8 cellular contexts compared by ENCODE assay signal in the genomic region with DNA sequence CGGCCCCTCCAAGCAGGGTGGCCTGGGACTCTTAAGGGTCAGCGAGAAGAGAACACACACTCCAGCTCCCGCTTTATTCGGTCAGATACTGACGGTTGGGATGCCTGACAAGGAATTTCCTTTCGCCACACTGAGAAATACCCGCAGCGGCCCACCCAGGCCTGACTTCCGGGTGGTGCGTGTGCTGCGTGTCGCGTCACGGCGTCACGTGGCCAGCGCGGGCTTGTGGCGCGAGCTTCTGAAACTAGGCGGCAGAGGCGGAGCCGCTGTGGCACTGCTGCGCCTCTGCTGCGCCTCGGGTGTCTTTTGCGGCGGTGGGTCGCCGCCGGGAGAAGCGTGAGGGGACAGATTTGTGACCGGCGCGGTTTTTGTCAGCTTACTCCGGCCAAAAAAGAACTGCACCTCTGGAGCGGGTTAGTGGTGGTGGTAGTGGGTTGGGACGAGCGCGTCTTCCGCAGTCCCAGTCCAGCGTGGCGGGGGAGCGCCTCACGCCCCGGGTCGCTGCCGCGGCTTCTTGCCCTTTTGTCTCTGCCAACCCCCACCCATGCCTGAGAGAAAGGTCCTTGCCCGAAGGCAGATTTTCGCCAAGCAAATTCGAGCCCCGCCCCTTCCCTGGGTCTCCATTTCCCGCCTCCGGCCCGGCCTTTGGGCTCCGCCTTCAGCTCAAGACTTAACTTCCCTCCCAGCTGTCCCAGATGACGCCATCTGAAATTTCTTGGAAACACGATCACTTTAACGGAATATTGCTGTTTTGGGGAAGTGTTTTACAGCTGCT. TPM values are rescaled to one million over a fixed set of nuclear protein-coding genes. Genes with fewer than 3 reads are reported as not detected.
DNase-seq lines count a peak whose midpoint lies in the region; ATAC-seq, FAIRE-seq and TF ChIP-seq lines count a peak whose summit lies in the region.

TSS of gene BRCA2 (plus strand) at position 254 of the 775 bp plus-strand sequence. CDS start 953 bp downstream, outside the sequence.
TSS of gene ZAR1L (minus strand) at position 109 of the 775 bp plus-strand sequence. CDS start 3,438 bp downstream, outside the sequence.

- FAIRE-seq in HepG2 (lab: Jason Lieb, UNC) = no peak

- 5% methylated on average over 10 of the region's 60 CpGs for WGBS in HepG2 (ENCODE audit: low lambda C conversion rate)

- peak within 1 kb of the TSS; percentile 60 for H3K4me3 ChIP-seq in BJ (ENCODE audit: low read depth, low read length)
- H3K4me3 ChIP-seq in HepG2 (replicated peaks in 1 of 3; ENCODE audit: insufficient read depth in 1 of 3, low read depth in 2 of 3, low read length in 3 of 3) = peak within 1 kb of the TSS; percentile 66 to 83 (median 72)

- H3K4me1 ChIP-seq in HepG2 (ENCODE audit: insufficient read depth, low read length) = peaks cover 32% of the 10 kb centered on the region

- intact Hi-C loops in HepG2 (cut with micrococcal nuclease; ENCODE audit: unreplicated experiment) = loop anchor here (5.0 kb wide), 1 partner anchor 403 kb away; no protein-coding TSS in a partner anchor

- DNase-seq in BJ (ENCODE audit: low read depth) (peak; percentile 35), NCI-H69 (lab: John Stamatoyannopoulos, UW) (peak; percentile 97), dedifferentiated amniotic fluid mesenchymal stem cell (ENCODE audit: extremely low spot score) (peak; percentile 83), HepG2 (ENCODE audit: low spot score) (peak; percentile 79)
- peak; percentile 84 for DNase-seq in activated CD4-positive, alpha-beta T cell treated with anti-CD3 and anti-CD28 coated beads, Interleukin-2, amount 50 U/mL, for 1 hour
- peak; percentile 81 for DNase-seq in stimulated activated CD4-positive, alpha-beta T cell treated with anti-CD3 and anti-CD28 coated beads, Interleukin-2, amount 100 ng/mL, for 4 hours (ENCODE audit: low read depth)

- peak within 1 kb of the TSS; percentile 75 for H3K27ac ChIP-seq in HepG2 (ENCODE audit: extremely low read length, insufficient read depth, low read length)

- ATAC-seq in HG03378 (IDR thresholded peaks at IDR 0.05; ENCODE audit: unreplicated experiment) = peak; percentile 86
- ATAC-seq in HepG2 = peak; percentile 99

- no TSS peak for BruUV-seq in HepG2 (replicated peaks; lab: Mats Ljungman, UMichigan)

- H4K20me1 ChIP-seq in HepG2 (ENCODE audit: insufficient read depth, low read length) = no peaks in the 10 kb centered on the region

- peak within 1 kb of the TSS; percentile 85 for H3K9ac ChIP-seq in HepG2 (ENCODE audit: insufficient read depth, low read depth, low read length)

- peak; percentile 98 for TF ChIP-seq POLR2A in GM19193 (IDR thresholded peaks at IDR 0.05; ENCODE audit: extremely low read depth, insufficient read depth, insufficient read length)
- peak; percentile 83 to 90 for TF ChIP-seq POLR2A in HepG2 (IDR thresholded peaks at IDR 0.05; ENCODE audit: insufficient read depth in 1 of 2, low read depth in 2 of 2, low read length in 2 of 2)

- TF ChIP-seq RAD21 in HepG2 (CRISPR knock-in tag; IDR thresholded peaks at IDR 0.05) = 0 out of 2 replicates have a peak, but pooled peaks have one; percentile 4

- POLR2A ChIA-PET in BJ (lab: Charles Lee) = interaction anchor here (0.6 kb wide), 1 partner anchor 177 kb away, joined by 6 read pairs; no protein-coding TSS in a partner anchor
- POLR2A ChIA-PET in HepG2 (lab: Yijun Ruan, JAX) = interaction anchor here (1.3 to 2.3 kb wide), 8 partner anchors 10 to 151 kb away, joined by 5 to 36 read pairs (median 8); partner anchors contain the start of gene N4BP2L1

- peaks cover 5% of the 10 kb centered on the region for H3K79me2 ChIP-seq in HepG2 (ENCODE audit: insufficient read depth, low read length)

- H3K27me3 ChIP-seq in BJ (ENCODE audit: control insufficient read depth, insufficient read depth, low read length) (no peaks in the 10 kb centered on the region), HepG2 (ENCODE audit: control insufficient read depth in 1 of 2, insufficient read depth in 2 of 2, low read length in 2 of 2) (no peaks in the 10 kb centered on the region; a peak in 1 of 5 replicates)

- TF ChIP-seq CTCF in BJ (IDR thresholded peaks at IDR 0.05; ENCODE audit: insufficient read depth, low read depth, low read length) = no peak
- TF ChIP-seq CTCF in HepG2 (CRISPR knock-in tag; IDR thresholded peaks at IDR 0.05) = no peak; the same call in 1 of the 2 replicates

- H3K4me2 ChIP-seq in HepG2 (ENCODE audit: low read depth, low read length) = peak within 1 kb of the TSS; percentile 96

- no peaks in the 10 kb centered on the region for H3K9me3 ChIP-seq in HepG2 (ENCODE audit: low read length)

- CTCF ChIA-PET in BJ (lab: Yijun Ruan, JAX) = interaction anchor here (0.7 to 3.9 kb wide), 6 partner anchors 150 to 406 kb away, joined by 3 to 18 read pairs (median 4); partner anchors contain the start of gene N4BP2L2
- CTCF ChIA-PET in HepG2 (lab: Yijun Ruan, JAX; ENCODE audit: low intra/inter-chr PET ratio, low total read pairs) = no interaction called here

- H3K36me3 ChIP-seq in BJ (ENCODE audit: control insufficient read depth, insufficient read depth, low read length) (no peaks in the 10 kb centered on the region), HepG2 (replicated peaks in 1 of 2; ENCODE audit: control insufficient read depth in 1 of 2, insufficient read depth in 2 of 2, low read length in 2 of 2) (no peaks in the 10 kb centered on the region; a peak in 2 of 5 replicates)

- TF ChIP-seq EP300 in HepG2 (IDR thresholded peaks at IDR 0.05; ENCODE audit: low read depth in 2 of 2, low read length in 2 of 2) (no peak), HepG2 (CRISPR knock-in tag; IDR thresholded peaks at IDR 0.05; ENCODE audit: borderline replicate concordance) (no peak)

- in situ Hi-C loops in HepG2 (cut with HindIII; ENCODE audit: extremely low pct_ligation_motif_present, low pct_unique_long_range_greater_than_20kb) = no loop called here

- H2AFZ ChIP-seq in HepG2 (ENCODE audit: low read length) = peak within 1 kb of the TSS; percentile 75

TF ChIP-seq in HepG2, 621 proteins besides CTCF, POLR2A, EP300 and RAD21 (continues in another document):
- peak; percentile 89 for TF ChIP-seq ZMYM4 (CRISPR knock-in tag; IDR thresholded peaks at IDR 0.05)
- peak; percentile 62; the same call in 1 of the 2 replicates for TF ChIP-seq ZFP82 (CRISPR knock-in tag; IDR thresholded peaks at IDR 0.05; ENCODE audit: borderline replicate concordance)
- TF ChIP-seq SMAD3 (CRISPR knock-in tag; IDR thresholded peaks at IDR 0.05) = no peak

RNA-seq across cellular contexts. Expression of gene BRCA2, which starts in this region (rescaled TPM):
- 0.91 and 1.2 TPM in 2 replicates for polyA plus RNA-seq in BJ (2011; rRNA removed)
- 1.8 and 3.4 TPM in 2 replicates for polyA minus RNA-seq in BJ (2011; rRNA and poly(A)+ RNA removed)
- 24.6 and 28.3 TPM in 2 replicates for total RNA-seq in HepG2 (2016; rRNA removed; fragmentation: Illumina TruSeq; extraction: Trizol)
- total RNA-seq in HepG2 (2016; cell fraction: cytosol; rRNA removed; fragmentation: Illumina TruSeq; extraction: Trizol; ENCODE audit: low read depth) = 2.6 and 3.3 TPM in 2 replicates
- total RNA-seq in HepG2 (2016; cell fraction: insoluble cytoplasmic fraction; rRNA removed; fragmentation: Illumina TruSeq; extraction: Trizol) = 19.9 and 29.6 TPM in 2 replicates
- 5.4 TPM in 2 replicates for total RNA-seq in HepG2 (2016; cell fraction: membrane; rRNA removed; fragmentation: Illumina TruSeq; extraction: Trizol)
- total RNA-seq in HepG2 (2016; cell fraction: nucleus; rRNA removed; fragmentation: Illumina TruSeq; extraction: Trizol) = 33.0 and 36.6 TPM in 2 replicates
- 1.8 and 3.1 TPM in 2 replicates for polyA plus RNA-seq in HepG2 (2011; rRNA removed)
- 0.48 and 1.6 TPM in 2 replicates for polyA plus RNA-seq in HepG2 (2011; cell fraction: cytosol; rRNA removed)
- polyA plus RNA-seq in HepG2 (2011; cell fraction: nucleus; rRNA removed) = 2.2 and 3.1 TPM in 2 replicates
- 0.95 and 4.7 TPM in 2 replicates for polyA plus RNA-seq in HepG2 (2012)
- 0.29 and 0.40 TPM in 2 replicates for polyA plus RNA-seq in HepG2 (2016; cell fraction: cytosol; fragmentation: Illumina TruSeq; extraction: Trizol; ENCODE audit: low read depth)
- polyA plus RNA-seq in HepG2 (2016; cell fraction: insoluble cytoplasmic fraction; fragmentation: Illumina TruSeq; extraction: Trizol; ENCODE audit: low read depth) = 13.9 and 14.6 TPM in 2 replicates
- polyA plus RNA-seq in HepG2 (2016; cell fraction: membrane; fragmentation: Illumina TruSeq; extraction: Trizol; ENCODE audit: low read depth) = 0.37 and 2.5 TPM in 2 replicates
- polyA plus RNA-seq in HepG2 (2016; cell fraction: nucleus; fragmentation: Illumina TruSeq; extraction: Trizol; ENCODE audit: insufficient read depth, low read depth) = 27.2 and 32.6 TPM in 2 replicates
- polyA minus RNA-seq in HepG2 (2011; rRNA and poly(A)+ RNA removed; ENCODE audit: low replicate concordance) = 0.74 and 5.3 TPM in 2 replicates
- 3.3 and 3.8 TPM in 2 replicates for polyA minus RNA-seq in HepG2 (2011; cell fraction: cytosol; rRNA and poly(A)+ RNA removed)
- polyA minus RNA-seq in HepG2 (2011; cell fraction: nucleus; rRNA and poly(A)+ RNA removed) = 16.8 and 23.8 TPM in 2 replicates

RNA-seq across cellular contexts. Expression of gene ZAR1L, which starts in this region (rescaled TPM):
- polyA plus RNA-seq in BJ (2011; rRNA removed) = not detected in 2 replicates
- polyA minus RNA-seq in BJ (2011; rRNA and poly(A)+ RNA removed) = not detected in 2 replicates
- 0.09 TPM in 1 of 2 replicates, not detected in the other for total RNA-seq in HepG2 (2016; rRNA removed; fragmentation: Illumina TruSeq; extraction: Trizol)
- total RNA-seq in HepG2 (2016; cell fraction: cytosol; rRNA removed; fragmentation: Illumina TruSeq; extraction: Trizol; ENCODE audit: low read depth) = not detected in 2 replicates
- total RNA-seq in HepG2 (2016; cell fraction: insoluble cytoplasmic fraction; rRNA removed; fragmentation: Illumina TruSeq; extraction: Trizol) = not detected in 2 replicates
- total RNA-seq in HepG2 (2016; cell fraction: membrane; rRNA removed; fragmentation: Illumina TruSeq; extraction: Trizol) = 0.09 TPM in 1 of 2 replicates, not detected in the other
- not detected in 2 replicates for total RNA-seq in HepG2 (2016; cell fraction: nucleus; rRNA removed; fragmentation: Illumina TruSeq; extraction: Trizol)
- 0.05 TPM in 1 of 2 replicates, not detected in the other for polyA plus RNA-seq in HepG2 (2011; rRNA removed)
- not detected in 2 replicates for polyA plus RNA-seq in HepG2 (2011; cell fraction: cytosol; rRNA removed)
- polyA plus RNA-seq in HepG2 (2011; cell fraction: nucleus; rRNA removed) = 0.09 TPM in 1 of 2 replicates, not detected in the other
- not detected in 2 replicates for polyA plus RNA-seq in HepG2 (2012)
- polyA plus RNA-seq in HepG2 (2016; cell fraction: cytosol; fragmentation: Illumina TruSeq; extraction: Trizol; ENCODE audit: low read depth) = not detected in 2 replicates
- not detected in 2 replicates for polyA plus RNA-seq in HepG2 (2016; cell fraction: insoluble cytoplasmic fraction; fragmentation: Illumina TruSeq; extraction: Trizol; ENCODE audit: low read depth)
- polyA plus RNA-seq in HepG2 (2016; cell fraction: membrane; fragmentation: Illumina TruSeq; extraction: Trizol; ENCODE audit: low read depth) = not detected in 2 replicates
- 0.59 TPM in 1 of 2 replicates, not detected in the other for polyA plus RNA-seq in HepG2 (2016; cell fraction: nucleus; fragmentation: Illumina TruSeq; extraction: Trizol; ENCODE audit: insufficient read depth, low read depth)
- polyA minus RNA-seq in HepG2 (2011; rRNA and poly(A)+ RNA removed; ENCODE audit: low replicate concordance) = not detected in 2 replicates
- polyA minus RNA-seq in HepG2 (2011; cell fraction: cytosol; rRNA and poly(A)+ RNA removed) = not detected in 2 replicates
- polyA minus RNA-seq in HepG2 (2011; cell fraction: nucleus; rRNA and poly(A)+ RNA removed) = not detected in 2 replicates

Comparison
In these comparisons a context has a peak if more than half of its experiments do, and no peak if none do; other contexts are left out.
1. Peak in every context shown above with its lines: DNase-seq, ATAC-seq, H3K4me3 ChIP-seq and H3K27ac ChIP-seq.
2. DNase-seq: peak in every context shown above with its lines; median percentile 97 in NCI-H69; 84 in activated CD4-positive, alpha-beta T cell treated with anti-CD3 and anti-CD28 coated beads, Interleukin-2, amount 50 U/mL, for 1 hour; 83 in dedifferentiated amniotic fluid mesenchymal stem cell; 81 in stimulated activated CD4-positive, alpha-beta T cell treated with anti-CD3 and anti-CD28 coated beads, Interleukin-2, amount 100 ng/mL, for 4 hours; 79 in HepG2; 35 in BJ.